ENCODE assay signal across 8 cellular contexts in genomic region chr11:74570266-74571061, GRCh38. TPM values are rescaled to one million over a fixed set of nuclear protein-coding genes. Genes with fewer than 3 reads are reported as not detected.
A peak's percentile ranks its signal among the peaks of the same experiment; 100 is the strongest.
DNase-seq lines count a peak whose midpoint lies in the region; ATAC-seq and TF ChIP-seq lines count a peak whose summit lies in the region.

No MANE protein-coding gene starts in this region.

- H3K4me1 ChIP-seq in OCI-LY3 (ENCODE audit: low read length) (peaks cover 24% of the 10 kb centered on the region), breast epithelium (no peaks in the 10 kb centered on the region), suprapubic skin (no peaks in the 10 kb centered on the region)

- H3K27ac ChIP-seq in OCI-LY3 (ENCODE audit: low read length) (no peak overlapping the region), breast epithelium (no peak overlapping the region), suprapubic skin (no peak overlapping the region)

- no peak overlapping the region for H2AFZ ChIP-seq in OCI-LY3 (ENCODE audit: low read depth, low read length)

- no peaks in the 10 kb centered on the region for H4K20me1 ChIP-seq in OCI-LY3 (ENCODE audit: insufficient read depth, low read length)

- H3K36me3 ChIP-seq in OCI-LY3 (replicated peaks; ENCODE audit: low read depth, low read length) (no peaks in the 10 kb centered on the region), breast epithelium (no peaks in the 10 kb centered on the region), suprapubic skin (no peaks in the 10 kb centered on the region)

- intact Hi-C loops in breast epithelium (cut with DNase I; ENCODE audit: low total_unique reads), result no loop called here

- TF ChIP-seq POLR2A in breast epithelium (IDR thresholded peaks at IDR 0.05), result no peak
- TF ChIP-seq POLR2A in suprapubic skin (IDR thresholded peaks at IDR 0.05), result no peak

- H3K79me2 ChIP-seq in OCI-LY3 (ENCODE audit: low read length), result no peaks in the 10 kb centered on the region

- H3K9ac ChIP-seq in OCI-LY3 (ENCODE audit: low read length), result no peak overlapping the region

- 66% methylated on average over 8 of the region's 8 CpGs for WGBS in suprapubic skin

- H3K4me3 ChIP-seq in OCI-LY3 (ENCODE audit: low read length) (no peak overlapping the region), breast epithelium (no peak overlapping the region), suprapubic skin (no peak overlapping the region)

- H3K4me2 ChIP-seq in OCI-LY3 (ENCODE audit: low read length), result no peak overlapping the region

- H3K9me3 ChIP-seq in OCI-LY3 (ENCODE audit: insufficient read depth, low read length) (no peaks in the 10 kb centered on the region), breast epithelium (no peaks in the 10 kb centered on the region), suprapubic skin (no peaks in the 10 kb centered on the region)

- H3K27me3 ChIP-seq in OCI-LY3 (ENCODE audit: low read depth, low read length) (peaks cover 7% of the 10 kb centered on the region; the same call in 1 of the 2 replicates), breast epithelium (no peaks in the 10 kb centered on the region), suprapubic skin (no peaks in the 10 kb centered on the region)

- DNase-seq in DMS153 (lab: John Stamatoyannopoulos, UW) (peak; percentile 17), HT1080 (ENCODE audit: low read depth) (peak; percentile 46), breast epithelium (ENCODE audit: low spot score in 2 of 2) (no peak), kidney tubule cell (ENCODE audit: low spot score) (peak; percentile 68), suprapubic skin (ENCODE audit: low spot score in 2 of 2) (no peak)

- no peak for TF ChIP-seq EP300 in suprapubic skin (IDR thresholded peaks at IDR 0.05)

- TF ChIP-seq CTCF in OCI-LY3 (IDR thresholded peaks at IDR 0.05; ENCODE audit: low read depth, low read length) (peak; percentile 91), breast epithelium (IDR thresholded peaks at IDR 0.05) (peak in 2 of 3 donors; percentile 64 to 73), suprapubic skin (IDR thresholded peaks at IDR 0.05) (peak; percentile 51 to 62)

- ATAC-seq in GM21423 (IDR thresholded peaks at IDR 0.05; ENCODE audit: unreplicated experiment), result no peak
- no peak for ATAC-seq in HG02852 (IDR thresholded peaks at IDR 0.05; ENCODE audit: unreplicated experiment)

RNA-seq across cellular contexts. Expression of gene POLD3, which starts 21.9 kb away (rescaled TPM):
- 15.8 and 18.1 TPM in 2 replicates for total RNA-seq in HT1080 (2014; rRNA removed; shearing (Covaris generic))
- 13.7 and 15.4 TPM in 2 replicates for polyA plus RNA-seq in HT1080 (2015; cell fraction: cytosol; rRNA removed)
- polyA plus RNA-seq in HT1080 (2015; cell fraction: nucleus; rRNA removed), result 28.4 and 32.7 TPM in 2 replicates
- 10 to 100 TPM in 2 of 3 donors, 1 to 10 TPM in 1; 9.8 to 23.3 (median 16.7) TPM for total RNA-seq in breast epithelium
- 10 to 100 TPM; 10.9 to 26.6 (median 14.7) TPM for total RNA-seq in suprapubic skin

Comparison
In these comparisons a context has a peak if more than half of its experiments do, and no peak if none do; other contexts are left out.
1. DNase-seq: peak in DMS153 (single experiment), HT1080 (single experiment) and kidney tubule cell (single experiment); none in breast epithelium (0 of 2) and suprapubic skin (0 of 2).
2. Peak in every context shown above with its lines, with median percentiles within 50 percentile points of each other: CTCF ChIP-seq.